In genomic region chr16:28597692-28598261, GRCh38 we compare ENCODE assay signal across 1 cellular context.
TF ChIP-seq lines count a peak whose summit lies in the region.

No MANE protein-coding gene starts in this region.

TF ChIP-seq in HepG2, 621 proteins besides CTCF, POLR2A, EP300 and RAD21 (continued from another document and continues in another):
- TF ChIP-seq DMTF1 (CRISPR knock-in tag; IDR thresholded peaks at IDR 0.05) (no peak), ZNF205 (CRISPR knock-in tag; IDR thresholded peaks at IDR 0.05) (no peak; the same call in 1 of the 2 replicates), ZNF232 (CRISPR knock-in tag; IDR thresholded peaks at IDR 0.05; ENCODE audit: borderline replicate concordance) (no peak), PPARG (CRISPR knock-in tag; conservative IDR thresholded peaks at IDR 0.05) (no peak), SYNCRIP (IDR thresholded peaks at IDR 0.05; ENCODE audit: insufficient read depth, low read depth, low read length) (no peak), NFE2L1 (CRISPR knock-in tag; IDR thresholded peaks at IDR 0.05; ENCODE audit: borderline replicate concordance) (no peak), ZNF746 (CRISPR knock-in tag; IDR thresholded peaks at IDR 0.05) (peak; percentile 1; the same call in 1 of the 2 replicates), FOXO1 (CRISPR knock-in tag; IDR thresholded peaks at IDR 0.05) (no peak), CCDC6 (CRISPR knock-in tag; IDR thresholded peaks at IDR 0.05) (no peak), CBX2 (IDR thresholded peaks at IDR 0.05; ENCODE audit: low read depth, low read length) (no peak), CBX2 (CRISPR knock-in tag; IDR thresholded peaks at IDR 0.05; ENCODE audit: low read depth) (no peak), MEIS1 (CRISPR knock-in tag; IDR thresholded peaks at IDR 0.05; ENCODE audit: borderline replicate concordance) (peak; percentile 26; the same call in 1 of the 2 replicates), FIP1L1 (IDR thresholded peaks at IDR 0.05; ENCODE audit: borderline replicate concordance, insufficient read depth, low read depth, low read length) (no peak), ZNF484 (CRISPR knock-in tag; IDR thresholded peaks at IDR 0.05; ENCODE audit: borderline replicate concordance, low read depth) (no peak), ZNF224 (CRISPR knock-in tag; IDR thresholded peaks at IDR 0.05) (no peak), MYC (CRISPR knock-in tag; IDR thresholded peaks at IDR 0.05; ENCODE audit: borderline replicate concordance) (no peak), PHF5A (CRISPR knock-in tag; IDR thresholded peaks at IDR 0.05; ENCODE audit: low read depth, unreplicated experiment) (no peak), SMAD3 (CRISPR knock-in tag; IDR thresholded peaks at IDR 0.05) (no peak), AKAP8 (CRISPR knock-in tag; IDR thresholded peaks at IDR 0.05) (no peak), ZNF160 (CRISPR knock-in tag; IDR thresholded peaks at IDR 0.05) (no peak), RCOR2 (CRISPR knock-in tag; IDR thresholded peaks at IDR 0.05) (no peak), THRA (CRISPR knock-in tag; IDR thresholded peaks at IDR 0.05; ENCODE audit: borderline replicate concordance) (no peak; the same call in 1 of the 2 replicates), SNAI1 (CRISPR knock-in tag; IDR thresholded peaks at IDR 0.05; ENCODE audit: borderline replicate concordance) (no peak), ZBTB39 (CRISPR knock-in tag; IDR thresholded peaks at IDR 0.05) (no peak), ARNTL (CRISPR knock-in tag; IDR thresholded peaks at IDR 0.05) (no peak), ZNF615 (CRISPR knock-in tag; IDR thresholded peaks at IDR 0.05; ENCODE audit: borderline replicate concordance) (no peak), EED (CRISPR knock-in tag; IDR thresholded peaks at IDR 0.05) (no peak), ZBTB33 (CRISPR knock-in tag; IDR thresholded peaks at IDR 0.05) (no peak), XRCC5 (optimal IDR thresholded peaks at IDR 0.05; ENCODE audit: low read length) (peak; percentile 64), NR2F2 (IDR thresholded peaks at IDR 0.05; ENCODE audit: borderline replicate concordance, low read depth) (peak; percentile 32; the same call in 1 of the 2 replicates), ISX (CRISPR knock-in tag; conservative IDR thresholded peaks at IDR 0.05) (no peak), PAF1 (CRISPR knock-in tag; IDR thresholded peaks at IDR 0.05) (no peak), ZNF773 (CRISPR knock-in tag; IDR thresholded peaks at IDR 0.05; ENCODE audit: borderline replicate concordance) (no peak), PTBP1 (IDR thresholded peaks at IDR 0.05; ENCODE audit: low read depth, low read length, poor library complexity, severe bottlenecking) (no peak), ZNF737 (CRISPR knock-in tag; IDR thresholded peaks at IDR 0.05; ENCODE audit: borderline replicate concordance) (no peak), MXI1 (IDR thresholded peaks at IDR 0.05; ENCODE audit: borderline replicate concordance, low read depth, low read length) (peak; percentile 52; the same call in 1 of the 3 replicates), ARHGAP35 (CRISPR knock-in tag; IDR thresholded peaks at IDR 0.05; ENCODE audit: borderline replicate concordance) (no peak), ZNF670 (CRISPR knock-in tag; IDR thresholded peaks at IDR 0.05; ENCODE audit: borderline replicate concordance) (no peak), GRHL1 (CRISPR knock-in tag; conservative IDR thresholded peaks at IDR 0.05) (no peak), ZBTB8A (CRISPR knock-in tag; IDR thresholded peaks at IDR 0.05; ENCODE audit: borderline replicate concordance, low read depth) (no peak), MAFG (CRISPR knock-in tag; IDR thresholded peaks at IDR 0.05) (no peak), ZNF792 (CRISPR knock-in tag; IDR thresholded peaks at IDR 0.05) (no peak; the same call in 1 of the 2 replicates), KMT2A (CRISPR knock-in tag; IDR thresholded peaks at IDR 0.05) (no peak; the same call in 1 of the 2 replicates), PLSCR1 (CRISPR knock-in tag; IDR thresholded peaks at IDR 0.05; ENCODE audit: borderline replicate concordance) (no peak)
- TF ChIP-seq, protein P1, sequence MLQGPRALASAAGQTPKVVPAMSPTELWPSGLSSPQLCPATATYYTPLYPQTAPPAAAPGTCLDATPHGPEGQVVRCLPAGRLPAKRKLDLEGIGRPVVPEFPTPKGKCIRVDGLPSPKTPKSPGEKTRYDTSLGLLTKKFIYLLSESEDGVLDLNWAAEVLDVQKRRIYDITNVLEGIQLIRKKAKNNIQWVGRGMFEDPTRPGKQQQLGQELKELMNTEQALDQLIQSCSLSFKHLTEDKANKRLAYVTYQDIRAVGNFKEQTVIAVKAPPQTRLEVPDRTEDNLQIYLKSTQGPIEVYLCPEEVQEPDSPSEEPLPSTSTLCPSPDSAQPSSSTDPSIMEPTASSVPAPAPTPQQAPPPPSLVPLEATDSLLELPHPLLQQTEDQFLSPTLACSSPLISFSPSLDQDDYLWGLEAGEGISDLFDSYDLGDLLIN (CRISPR knock-in tag; IDR thresholded peaks at IDR 0.05; ENCODE audit: borderline replicate concordance) = no peak
- TF ChIP-seq, protein P2, sequence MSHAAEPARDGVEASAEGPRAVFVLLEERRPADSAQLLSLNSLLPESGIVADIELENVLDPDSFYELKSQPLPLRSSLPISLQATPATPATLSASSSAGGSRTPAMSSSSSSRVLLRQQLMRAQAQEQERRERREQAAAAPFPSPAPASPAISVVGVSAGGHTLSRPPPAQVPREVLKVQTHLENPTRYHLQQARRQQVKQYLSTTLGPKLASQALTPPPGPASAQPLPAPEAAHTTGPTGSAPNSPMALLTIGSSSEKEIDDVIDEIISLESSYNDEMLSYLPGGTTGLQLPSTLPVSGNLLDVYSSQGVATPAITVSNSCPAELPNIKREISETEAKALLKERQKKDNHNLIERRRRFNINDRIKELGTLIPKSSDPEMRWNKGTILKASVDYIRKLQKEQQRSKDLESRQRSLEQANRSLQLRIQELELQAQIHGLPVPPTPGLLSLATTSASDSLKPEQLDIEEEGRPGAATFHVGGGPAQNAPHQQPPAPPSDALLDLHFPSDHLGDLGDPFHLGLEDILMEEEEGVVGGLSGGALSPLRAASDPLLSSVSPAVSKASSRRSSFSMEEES (CRISPR knock-in tag; IDR thresholded peaks at IDR 0.05) = peak; percentile 28; the same call in 1 of the 2 replicates
- TF ChIP-seq, protein P3, sequence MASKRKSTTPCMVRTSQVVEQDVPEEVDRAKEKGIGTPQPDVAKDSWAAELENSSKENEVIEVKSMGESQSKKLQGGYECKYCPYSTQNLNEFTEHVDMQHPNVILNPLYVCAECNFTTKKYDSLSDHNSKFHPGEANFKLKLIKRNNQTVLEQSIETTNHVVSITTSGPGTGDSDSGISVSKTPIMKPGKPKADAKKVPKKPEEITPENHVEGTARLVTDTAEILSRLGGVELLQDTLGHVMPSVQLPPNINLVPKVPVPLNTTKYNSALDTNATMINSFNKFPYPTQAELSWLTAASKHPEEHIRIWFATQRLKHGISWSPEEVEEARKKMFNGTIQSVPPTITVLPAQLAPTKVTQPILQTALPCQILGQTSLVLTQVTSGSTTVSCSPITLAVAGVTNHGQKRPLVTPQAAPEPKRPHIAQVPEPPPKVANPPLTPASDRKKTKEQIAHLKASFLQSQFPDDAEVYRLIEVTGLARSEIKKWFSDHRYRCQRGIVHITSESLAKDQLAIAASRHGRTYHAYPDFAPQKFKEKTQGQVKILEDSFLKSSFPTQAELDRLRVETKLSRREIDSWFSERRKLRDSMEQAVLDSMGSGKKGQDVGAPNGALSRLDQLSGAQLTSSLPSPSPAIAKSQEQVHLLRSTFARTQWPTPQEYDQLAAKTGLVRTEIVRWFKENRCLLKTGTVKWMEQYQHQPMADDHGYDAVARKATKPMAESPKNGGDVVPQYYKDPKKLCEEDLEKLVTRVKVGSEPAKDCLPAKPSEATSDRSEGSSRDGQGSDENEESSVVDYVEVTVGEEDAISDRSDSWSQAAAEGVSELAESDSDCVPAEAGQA (IDR thresholded peaks at IDR 0.05; ENCODE audit: low read depth) = no peak
- TF ChIP-seq, protein P3 (CRISPR knock-in tag; IDR thresholded peaks at IDR 0.05; ENCODE audit: borderline replicate concordance) = no peak
